26 cellular contexts compared by ENCODE assay signal in the genomic region with DNA sequence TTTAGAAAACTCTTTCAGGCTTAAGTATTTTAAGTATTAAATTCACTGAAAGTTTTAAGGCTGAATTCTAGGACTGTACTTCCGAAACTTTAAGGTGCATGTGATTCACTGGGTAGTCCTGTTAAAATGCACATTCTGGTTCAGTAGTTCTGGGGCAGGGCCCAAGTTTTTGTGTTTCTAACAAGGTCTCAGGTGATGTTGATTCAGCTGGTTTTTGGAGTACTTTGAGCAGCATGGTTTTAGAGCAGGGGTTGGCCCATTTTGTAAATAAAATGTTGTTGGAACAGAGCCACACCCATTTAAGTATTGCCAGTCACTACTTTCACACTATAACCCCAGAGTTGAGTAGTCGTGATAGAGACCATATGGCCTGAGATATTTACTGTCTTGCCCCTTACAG.
DNase-seq lines count a peak whose midpoint lies in the region; ATAC-seq, FAIRE-seq and TF ChIP-seq lines count a peak whose summit lies in the region.
"Had no signal": no experiment of that assay in that cellular context is flagged by ENCODE, and none has a peak within 500 bp of the region (broad histone marks: within the 10 kb centered on the region; RNA-seq: fewer than 3 reads in every experiment).

No MANE protein-coding gene starts in this region.

- DNase-seq in HTR-8/SVneo (ENCODE audit: insufficient read length, low spot score) (no peak), NCI-H1092 (lab: John Stamatoyannopoulos, UW) (peak; percentile 58), NCI-H748 treated with DMSO at 0.1 percent for 48 hours (lab: John Stamatoyannopoulos, UW) (peak; percentile 41), left lung (no peak), small intestine (no peak), tibial nerve (ENCODE audit: low spot score in 2 of 2) (no peak), D341Med (ENCODE audit: low spot score) (no peak)
- DNase-seq: activated naive CD4-positive, alpha-beta T cell treated with anti-CD3 and anti-CD28 coated beads for 36 hours; activated T-cell treated with anti-CD3 and anti-CD28 coated beads, Interleukin-2, amount 50 U/mL, for 48 hours; anterior cingulate cortex; cortex of kidney; esophagus squamous epithelium; GOT3; immature natural killer cell; left ventricle myocardium superior; MV-4-11; naive thymus-derived CD8-positive, alpha-beta T cell; NCI-H1930; NCI-H524; stimulated activated CD4-positive, alpha-beta T cell treated with anti-CD3 and anti-CD28 coated beads, Interleukin-4, amount 100 ng/mL, for 4 hours; stimulated activated naive CD4-positive, alpha-beta T cell had no signal

- H3K4me3 ChIP-seq in left lung (no peak overlapping the region), small intestine (ENCODE audit: low read depth in 1 of 2, low read length in 2 of 2) (no peak overlapping the region), tibial nerve (no peak overlapping the region)
- H3K4me3 ChIP-seq: cardiac muscle cell, esophagus squamous epithelium, right atrium auricular region had no signal

- TF ChIP-seq CTCF in left lung (IDR thresholded peaks at IDR 0.05) (no peak), tibial nerve (IDR thresholded peaks at IDR 0.05) (no peak)

- H3K4me1 ChIP-seq in left lung (peaks cover 0 to 3% of the 10 kb centered on the region in 2 donors), small intestine (ENCODE audit: control insufficient read depth in 2 of 2, insufficient read depth in 1 of 2, low read depth in 1 of 2, low read length in 1 of 2) (no peaks in the 10 kb centered on the region), tibial nerve (peaks cover 0 to 3% (median 0%) of the 10 kb centered on the region in 4 donors)
- H3K4me1 ChIP-seq: esophagus squamous epithelium had no signal

- peak; percentile 76 for ATAC-seq in left lung
- ATAC-seq: left ventricle myocardium superior; naive thymus-derived CD8-positive, alpha-beta T cell had no signal

- intact Hi-C loops in left lung (cut with DNase I) = no loop called here

- WGBS in small intestine, 3 donors = 82 to 93% (median 85%) methylated on average over 2 of the region's 2 CpGs
- 72 to 79% methylated on average over 2 of the region's 2 CpGs for WGBS in tibial nerve, 2 donors

- peaks cover 0 to 10% of the 10 kb centered on the region in 2 donors for H3K36me3 ChIP-seq in left lung
- peaks cover 2 to 4% of the 10 kb centered on the region in 2 donors for H3K36me3 ChIP-seq in small intestine (ENCODE audit: control insufficient read depth in 2 of 2, insufficient read depth in 2 of 2, low read length in 2 of 2)
- peaks cover 0 to 19% (median 5%) of the 10 kb centered on the region in 3 donors for H3K36me3 ChIP-seq in tibial nerve
- H3K36me3 ChIP-seq: cardiac muscle cell had no signal

- no peak for TF ChIP-seq POLR2A in tibial nerve (IDR thresholded peaks at IDR 0.05)

- H3K27me3 ChIP-seq in left lung (no peaks in the 10 kb centered on the region), small intestine (ENCODE audit: control insufficient read depth in 2 of 2, insufficient read depth in 2 of 2, low read length in 2 of 2) (no peaks in the 10 kb centered on the region), tibial nerve (no peaks in the 10 kb centered on the region)
- H3K27me3 ChIP-seq: cardiac muscle cell, esophagus squamous epithelium, right atrium auricular region had no signal

- FAIRE-seq in HTR-8/SVneo (lab: Jason Lieb, UNC) (peak; percentile 99), small intestine (lab: Jason Lieb, UNC) (no peak)
- FAIRE-seq: D721Med, frontal cortex, G401.6 had no signal

- no peak for TF ChIP-seq EP300 in tibial nerve (IDR thresholded peaks at IDR 0.05)

- no peak overlapping the region for H3K27ac ChIP-seq in left lung
- H3K27ac ChIP-seq in small intestine (ENCODE audit: low read depth in 1 of 2, low read length in 1 of 2) = no peak overlapping the region
- no peak overlapping the region for H3K27ac ChIP-seq in tibial nerve
- H3K27ac ChIP-seq: cardiac muscle cell, esophagus squamous epithelium, right atrium auricular region had no signal

- H3K9me3 ChIP-seq in left lung = no peaks in the 10 kb centered on the region
- no peaks in the 10 kb centered on the region for H3K9me3 ChIP-seq in small intestine (ENCODE audit: control insufficient read depth, low read depth)
- no peaks in the 10 kb centered on the region for H3K9me3 ChIP-seq in tibial nerve
- H3K9me3 ChIP-seq: esophagus squamous epithelium, right atrium auricular region had no signal

Comparison
In these comparisons a context has a peak if more than half of its experiments do, and no peak if none do; other contexts are left out.
1. DNase-seq: peak in NCI-H1092 (single experiment) and NCI-H748 treated with DMSO at 0.1 percent for 48 hours (single experiment); none in HTR-8/SVneo (single experiment), left lung (0 of 2), small intestine (single experiment), tibial nerve (0 of 2) and D341Med (single experiment).